9 cellular contexts compared by ENCODE assay signal in genomic region chr5:109215040-109215439, GRCh38.
"Had no signal": no experiment of that assay in that cellular context is flagged by ENCODE, and none has a peak within 500 bp of the region (broad histone marks: within the 10 kb centered on the region; RNA-seq: fewer than 3 reads in every experiment).

No MANE protein-coding gene starts in this region.

- DNase-seq: H9, HCEC 1CT, IMR-90, KG1 had no signal

- H3K27ac ChIP-seq: HL-60 had no signal

- FAIRE-seq: H1, H54, K562 had no signal

- H2AFZ ChIP-seq: GM23338 had no signal

- ATAC-seq: GM23338, K562 had no signal

- H3K4me3 ChIP-seq: GM23338, K562 had no signal

- H3K4me2 ChIP-seq: GM23338 had no signal
